ENCODE assay signal across 16 cellular contexts in the genomic region with DNA sequence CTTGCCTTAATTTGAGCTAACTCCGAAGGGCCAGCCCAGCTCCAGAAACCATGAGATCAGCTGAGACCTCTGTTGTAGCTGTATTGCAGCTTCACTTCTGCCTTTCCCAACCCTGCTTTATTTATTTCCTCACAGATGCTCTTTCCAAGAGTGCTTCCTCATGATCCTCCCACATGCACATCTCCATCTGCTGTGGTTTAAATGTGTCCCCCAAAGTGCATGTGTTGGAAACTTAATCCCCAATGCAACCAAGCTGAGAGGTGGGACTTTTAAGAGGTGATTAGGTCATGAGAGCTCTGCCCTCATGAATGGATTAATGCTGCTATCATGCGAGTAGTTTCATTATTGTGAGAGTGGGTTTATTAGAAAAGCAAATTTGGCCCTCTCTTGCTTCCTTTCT.
DNase-seq lines count a peak whose midpoint lies in the region; ATAC-seq and TF ChIP-seq lines count a peak whose summit lies in the region.
"Had no signal": no experiment of that assay in that cellular context is flagged by ENCODE, and none has a peak within 500 bp of the region (broad histone marks: within the 10 kb centered on the region; RNA-seq: fewer than 3 reads in every experiment).

No MANE protein-coding gene starts in this region.

- H3K27ac Mint-ChIP-seq in activated naive CD4-positive, alpha-beta T cell treated with anti-CD3 and anti-CD28 coated beads, Interleukin-2, amount 50 U/mL, for 24 hours: peak overlapping the region; percentile 48
- H3K27ac Mint-ChIP-seq in activated naive CD4-positive, alpha-beta T cell treated with anti-CD3 and anti-CD28 coated beads, Interleukin-2, amount 50 U/mL, for 72 hours: peak overlapping the region in 1 of 2 donors; percentile 70
- H3K27ac Mint-ChIP-seq in central memory CD8-positive, alpha-beta T cell (ENCODE audit: low read depth): peak overlapping the region; percentile 91
- H3K27ac Mint-ChIP-seq in stimulated activated effector memory CD8-positive, alpha-beta T cell treated with anti-CD3 and anti-CD28 coated beads, Interleukin-12 subunit alpha, Interleukin-12 subunit beta, amount 100 ng/mL, for 72 hours: peak overlapping the region; percentile 95
- H3K27ac Mint-ChIP-seq: GM23338 had no signal

- no peaks in the 10 kb centered on the region for H3K9me3 ChIP-seq in A673 (ENCODE audit: low read depth, low read length, poor library complexity, severe bottlenecking)
- H3K9me3 ChIP-seq: suprapubic skin had no signal

- no peak for DNase-seq in activated naive CD4-positive, alpha-beta T cell treated with anti-CD3 and anti-CD28 coated beads, Interleukin-2, amount 50 U/mL, for 72 hours (ENCODE audit: low spot score in 2 of 2)
- DNase-seq in NCI-H2171 treated with DMSO at 0.1 percent for 48 hours (lab: John Stamatoyannopoulos, UW) (peak; percentile 91), GM13976 (ENCODE audit: low spot score) (no peak), NCI-H1930 (lab: John Stamatoyannopoulos, UW) (no peak), A673 (ENCODE audit: low spot score) (no peak)
- DNase-seq in central memory CD8-positive, alpha-beta T cell (ENCODE audit: low spot score in 2 of 2): no peak
- DNase-seq in stimulated activated effector memory CD8-positive, alpha-beta T cell treated with anti-CD3 and anti-CD28 coated beads, Interleukin-12 subunit alpha, Interleukin-12 subunit beta, amount 100 ng/mL, for 72 hours (ENCODE audit: low spot score in 2 of 2): peak in 1 of 2 donors; percentile 51
- DNase-seq: activated CD4-positive, alpha-beta T cell treated with anti-CD3 and anti-CD28 coated beads for 48 hours; DMS79 treated with DMSO at 0.1 percent for 48 hours; foreskin melanocyte; midbrain; NCI-H1105 treated with DMSO at 0.1 percent for 48 hours had no signal

- no peak overlapping the region for H3K4me3 ChIP-seq in A673 (ENCODE audit: low read depth, low read length, poor library complexity, severe bottlenecking)
- H3K4me3 ChIP-seq: GM23338, suprapubic skin had no signal

- CTCF ChIA-PET in A673 (lab: Charles Lee): no interaction called here

- H3K4me1 Mint-ChIP-seq in activated naive CD4-positive, alpha-beta T cell treated with anti-CD3 and anti-CD28 coated beads, Interleukin-2, amount 50 U/mL, for 24 hours: peaks cover 64% of the 10 kb centered on the region
- H3K4me1 Mint-ChIP-seq in central memory CD8-positive, alpha-beta T cell: peaks cover 62% of the 10 kb centered on the region
- H3K4me1 Mint-ChIP-seq in stimulated activated effector memory CD8-positive, alpha-beta T cell treated with anti-CD3 and anti-CD28 coated beads, Interleukin-12 subunit alpha, Interleukin-12 subunit beta, amount 100 ng/mL, for 72 hours: peaks cover 72% of the 10 kb centered on the region

- no peaks in the 10 kb centered on the region for H3K27me3 ChIP-seq in A673 (replicated peaks; ENCODE audit: insufficient read depth, low read depth, low read length, poor library complexity)
- H3K27me3 ChIP-seq: suprapubic skin had no signal

- H3K4me3 Mint-ChIP-seq in activated naive CD4-positive, alpha-beta T cell treated with anti-CD3 and anti-CD28 coated beads, Interleukin-2, amount 50 U/mL, for 24 hours: no peak overlapping the region
- peak overlapping the region; percentile 54 for H3K4me3 Mint-ChIP-seq in central memory CD8-positive, alpha-beta T cell
- H3K4me3 Mint-ChIP-seq in stimulated activated effector memory CD8-positive, alpha-beta T cell treated with anti-CD3 and anti-CD28 coated beads, Interleukin-12 subunit alpha, Interleukin-12 subunit beta, amount 100 ng/mL, for 72 hours: peak overlapping the region; percentile 55
- H3K4me3 Mint-ChIP-seq: GM23338 had no signal

- peaks cover 22% of the 10 kb centered on the region for H3K36me3 Mint-ChIP-seq in activated naive CD4-positive, alpha-beta T cell treated with anti-CD3 and anti-CD28 coated beads, Interleukin-2, amount 50 U/mL, for 24 hours
- peaks cover 23 to 83% of the 10 kb centered on the region in 2 donors for H3K36me3 Mint-ChIP-seq in activated naive CD4-positive, alpha-beta T cell treated with anti-CD3 and anti-CD28 coated beads, Interleukin-2, amount 50 U/mL, for 72 hours
- H3K36me3 Mint-ChIP-seq in central memory CD8-positive, alpha-beta T cell (ENCODE audit: insufficient read depth): peaks cover 3% of the 10 kb centered on the region
- peaks cover 39% of the 10 kb centered on the region for H3K36me3 Mint-ChIP-seq in stimulated activated effector memory CD8-positive, alpha-beta T cell treated with anti-CD3 and anti-CD28 coated beads, Interleukin-12 subunit alpha, Interleukin-12 subunit beta, amount 100 ng/mL, for 72 hours

- H3K4me1 ChIP-seq in A673 (ENCODE audit: insufficient read depth, low read length, poor library complexity, severe bottlenecking): no peaks in the 10 kb centered on the region
- H3K4me1 ChIP-seq: parathyroid adenoma, suprapubic skin had no signal

- ATAC-seq in activated naive CD4-positive, alpha-beta T cell treated with anti-CD3 and anti-CD28 coated beads, Interleukin-2, amount 50 U/mL, for 72 hours: no peak
- no peak for ATAC-seq in central memory CD8-positive, alpha-beta T cell (replicated peaks; ENCODE audit: extremely low read depth, poor library complexity, severe bottlenecking)
- no peak for ATAC-seq in stimulated activated effector memory CD8-positive, alpha-beta T cell treated with anti-CD3 and anti-CD28 coated beads, Interleukin-12 subunit alpha, Interleukin-12 subunit beta, amount 100 ng/mL, for 72 hours
- ATAC-seq: GM23338 had no signal

- TF ChIP-seq CTCF in GM13976 (IDR thresholded peaks at IDR 0.05; ENCODE audit: borderline replicate concordance, control extremely low read depth, extremely low read depth, insufficient read depth, missing control alignments): no peak
- no peak for TF ChIP-seq CTCF in A673 (conservative IDR thresholded peaks at IDR 0.05; ENCODE audit: low read depth, low read length)

- H3K36me3 ChIP-seq in A673 (ENCODE audit: insufficient read depth, low read length, poor library complexity, severe bottlenecking): no peaks in the 10 kb centered on the region
- H3K36me3 ChIP-seq: suprapubic skin had no signal

- in situ Hi-C loops in GM13976 (cut with MboI; ENCODE audit: low sequenced_read_pairs, unreplicated experiment): no loop called here

- H3K9me3 Mint-ChIP-seq in activated naive CD4-positive, alpha-beta T cell treated with anti-CD3 and anti-CD28 coated beads, Interleukin-2, amount 50 U/mL, for 24 hours: peaks cover 23% of the 10 kb centered on the region
- H3K9me3 Mint-ChIP-seq in activated naive CD4-positive, alpha-beta T cell treated with anti-CD3 and anti-CD28 coated beads, Interleukin-2, amount 50 U/mL, for 72 hours: peaks cover 16 to 31% of the 10 kb centered on the region in 2 donors
- H3K9me3 Mint-ChIP-seq in central memory CD8-positive, alpha-beta T cell: no peaks in the 10 kb centered on the region
- peaks cover 14% of the 10 kb centered on the region for H3K9me3 Mint-ChIP-seq in stimulated activated effector memory CD8-positive, alpha-beta T cell treated with anti-CD3 and anti-CD28 coated beads, Interleukin-12 subunit alpha, Interleukin-12 subunit beta, amount 100 ng/mL, for 72 hours

- BruUV-seq in A673 (replicated peaks; lab: Mats Ljungman, UMichigan): no TSS peak

- intact Hi-C loops in A673 (cut with micrococcal nuclease; ENCODE audit: unreplicated experiment): no loop called here

- POLR2A ChIA-PET in A673 (lab: Charles Lee; ENCODE audit: low non-redundant PET): no interaction called here

- no peak overlapping the region for H3K27ac ChIP-seq in A673 (ENCODE audit: low read depth, low read length, poor library complexity, severe bottlenecking)
- H3K27ac ChIP-seq: parathyroid adenoma, suprapubic skin had no signal

- H3K27me3 Mint-ChIP-seq in activated naive CD4-positive, alpha-beta T cell treated with anti-CD3 and anti-CD28 coated beads, Interleukin-2, amount 50 U/mL, for 24 hours: no peaks in the 10 kb centered on the region
- H3K27me3 Mint-ChIP-seq in central memory CD8-positive, alpha-beta T cell: no peaks in the 10 kb centered on the region
